19 cellular contexts compared by ENCODE assay signal in genomic region chr7:102460467-102460866, GRCh38.
"Had no signal": no experiment of that assay in that cellular context is flagged by ENCODE, and none has a peak within 500 bp of the region (broad histone marks: within the 10 kb centered on the region; RNA-seq: fewer than 3 reads in every experiment).

No MANE protein-coding gene starts in this region.

- ATAC-seq: activated CD4-positive, CD25-positive, alpha-beta regulatory T cell treated with anti-CD3 and anti-CD28 coated beads, Interleukin-2, amount 50 U/mL, for 24 hours; esophagus mucosa; left lobe of liver; lower lobe of right lung; mucosa of descending colon; pancreas; right cardiac atrium; stimulated activated naive CD8-positive, alpha-beta T cell treated with anti-CD3 and anti-CD28 coated beads, Interleukin-15, Interleukin-2, amounts not matched to agents 100 U/mL and 50 U/mL, for 24 hours had no signal

- DNase-seq: activated CD4-positive, alpha-beta T cell treated with anti-CD3 and anti-CD28 coated beads, Interleukin-2, amount 10 ng/mL, durations not matched to agents 7 days and 5 days; activated CD8-positive, alpha-beta memory T cell treated with anti-CD3 and anti-CD28 coated beads for 24 hours; activated effector memory CD4-positive, alpha-beta T cell treated with anti-CD3 and anti-CD28 coated beads, Interleukin-2, amount 50 U/mL, for 16 hours; activated naive CD4-positive, alpha-beta T cell treated with anti-CD3 and anti-CD28 coated beads, Interleukin-2, amount 50 U/mL, for 16 hours; central memory CD4-positive, alpha-beta T cell; effector memory CD4-positive, alpha-beta T cell; foreskin melanocyte; immature natural killer cell; lower lobe of right lung; mesendoderm; mucosa of descending colon; pancreas; stimulated activated CD4-positive, alpha-beta T cell treated with anti-CD3 and anti-CD28 coated beads, Interleukin-4, amount 100 ng/mL, for 24 hours; stimulated activated naive CD8-positive, alpha-beta T cell treated with anti-CD3 and anti-CD28 coated beads, Interleukin-15, Interleukin-2, amounts not matched to agents 100 U/mL and 50 U/mL, for 24 hours had no signal

- H3K9me3 ChIP-seq: lower lobe of right lung, mucosa of descending colon, pancreas had no signal

- H3K27ac Mint-ChIP-seq: activated CD4-positive, alpha-beta T cell treated with anti-CD3 and anti-CD28 coated beads, Interleukin-2, amount 10 ng/mL, durations not matched to agents 7 days and 5 days had no signal

- H3K4me3 ChIP-seq: lower lobe of right lung, mucosa of descending colon, pancreas had no signal

- H3K27me3 ChIP-seq: pancreas had no signal

- H3K4me3 Mint-ChIP-seq: activated CD4-positive, alpha-beta T cell treated with anti-CD3 and anti-CD28 coated beads, Interleukin-2, amount 10 ng/mL, durations not matched to agents 7 days and 5 days; immature natural killer cell had no signal

- H3K27ac ChIP-seq: lower lobe of right lung, pancreas, VCaP had no signal

- H3K9me3 Mint-ChIP-seq: activated CD4-positive, alpha-beta T cell treated with anti-CD3 and anti-CD28 coated beads, Interleukin-2, amount 10 ng/mL, durations not matched to agents 7 days and 5 days; immature natural killer cell had no signal

- H3K27me3 Mint-ChIP-seq: activated CD4-positive, alpha-beta T cell treated with anti-CD3 and anti-CD28 coated beads, Interleukin-2, amount 10 ng/mL, durations not matched to agents 7 days and 5 days had no signal
